ENCODE assay signal across 23 cellular contexts in the genomic region with DNA sequence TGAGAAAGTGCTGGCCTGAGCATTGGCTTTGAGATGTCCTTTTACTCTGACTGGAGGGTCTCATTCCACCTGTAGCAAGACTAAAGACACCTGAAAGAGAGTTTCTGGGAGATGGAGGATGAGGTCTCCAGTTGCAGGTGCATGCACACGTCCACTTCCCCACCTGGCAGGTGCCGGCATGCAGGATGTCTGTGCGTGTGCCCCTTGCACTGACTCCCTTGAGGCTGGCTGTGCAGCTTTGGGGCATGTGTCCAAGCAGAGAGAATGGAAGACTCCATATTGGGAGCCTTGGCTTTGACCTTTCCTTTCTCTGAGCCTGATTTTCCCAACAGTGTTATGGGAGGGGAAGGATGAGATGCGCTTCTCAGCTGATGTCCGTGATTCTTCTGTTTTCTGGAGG. TPM values are rescaled to one million over a fixed set of nuclear protein-coding genes. Genes with fewer than 3 reads are reported as not detected.
"Had no signal": no experiment of that assay in that cellular context is flagged by ENCODE, and none has a peak within 500 bp of the region (broad histone marks: within the 10 kb centered on the region; RNA-seq: fewer than 3 reads in every experiment).

No MANE protein-coding gene starts in this region.

- H3K27ac Mint-ChIP-seq: IgD-negative memory B cell had no signal

- H3K4me2 ChIP-seq: KMS-11 had no signal

- H3K27ac ChIP-seq: HL-60, KMS-11, RWPE1, SJCRH30 had no signal

- H3K9me3 ChIP-seq: SJCRH30 had no signal

- DNase-seq: MM.1S; NCI-H1092 treated with DMSO at 0.1 percent for 48 hours; NCI-H1436; NCI-H187; NCI-H2029; NCI-H2081 treated with DMSO at 0.1 percent for 48 hours; NCI-H2171; NCI-H226; NCI-H446; NCI-H510A; NCI-H524 treated with DMSO at 0.1 percent for 48 hours; NCI-H69; NCI-H774; NK-92 treated with Interleukin-12 subunit alpha and Interleukin-12 subunit beta, amount 100 ng/mL, for 24 hours; PC-3; SHP77 treated with DMSO at 0.1 percent for 48 hours; SJCRH30 had no signal

- H3K27me3 ChIP-seq: SJCRH30 had no signal

- H3K4me3 Mint-ChIP-seq: IgD-negative memory B cell had no signal

- H3K36me3 ChIP-seq: SJCRH30 had no signal

- H3K9ac ChIP-seq: KMS-11 had no signal

- H3K36me3 Mint-ChIP-seq: IgD-negative memory B cell had no signal

- H3K4me3 ChIP-seq: K562, SJCRH30 had no signal

RNA-seq across cellular contexts. Expression of a gene that starts 44.0 kb away (rescaled TPM):
- total RNA-seq: K562, OCI-LY7 had no signal
- polyA plus RNA-seq: IgD-negative memory B cell, K562 had no signal
